In the genomic region with DNA sequence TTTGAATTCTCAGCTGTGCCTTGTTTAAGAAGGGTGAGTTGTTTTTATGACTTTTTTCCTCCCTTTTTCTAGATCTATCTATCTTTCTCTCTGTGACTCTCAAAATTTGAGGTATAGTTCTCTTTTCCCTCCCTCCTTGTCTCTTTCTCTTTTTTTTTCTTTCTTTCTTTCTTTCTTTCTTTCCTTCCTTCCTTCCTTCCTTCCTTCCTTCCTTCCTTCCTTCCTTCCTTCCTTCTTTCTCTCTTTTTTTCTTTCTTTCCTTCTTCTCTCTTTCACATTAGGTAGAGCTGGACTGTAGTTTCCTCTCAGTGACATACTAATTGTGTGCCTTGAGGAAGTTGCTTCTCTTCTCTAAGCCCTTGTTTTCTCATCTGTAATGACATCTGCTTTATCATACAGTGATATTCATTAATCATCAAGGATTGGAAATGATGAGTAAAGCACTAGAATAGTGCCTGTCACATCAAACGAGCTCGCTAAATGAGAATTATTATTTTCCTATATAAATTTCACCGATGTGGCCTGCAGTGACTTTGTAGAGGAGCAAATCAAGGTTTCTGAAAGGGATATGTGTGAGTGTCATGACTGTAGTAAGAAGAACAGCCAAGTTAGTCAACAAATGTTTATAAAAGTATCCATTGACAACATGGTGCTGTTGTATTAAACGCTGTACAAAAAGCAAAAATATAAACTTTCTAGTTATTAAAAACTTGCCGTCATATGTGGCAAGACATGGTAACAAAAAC, we compare ENCODE assay signal across 19 cellular contexts.
DNase-seq lines count a peak whose midpoint lies in the region; ATAC-seq and TF ChIP-seq lines count a peak whose summit lies in the region.
"Had no signal": no experiment of that assay in that cellular context is flagged by ENCODE, and none has a peak within 500 bp of the region (broad histone marks: within the 10 kb centered on the region; RNA-seq: fewer than 3 reads in every experiment).

No MANE protein-coding gene starts in this region.

- no peak overlapping the region for H3K27ac ChIP-seq in IMR-90 (ENCODE audit: insufficient read depth, low read length)
- H3K27ac ChIP-seq in mammary epithelial cell (ENCODE audit: insufficient read depth, low read depth, low read length) = peak overlapping the region; percentile 89
- H3K27ac ChIP-seq in skeletal muscle tissue (ENCODE audit: low read depth, low read length) = peak overlapping the region; percentile 28
- H3K27ac ChIP-seq: testis had no signal

- dilution Hi-C loops in IMR-90 (cut with HindIII; ENCODE audit: low sequenced_read_pairs, unreplicated experiment) = no loop called here
- dilution Hi-C loops in mammary epithelial cell (cut with HindIII; ENCODE audit: low sequenced_read_pairs) = no loop called here

- H3K4me3 Mint-ChIP-seq in activated CD8-positive, alpha-beta T cell treated with anti-CD3 and anti-CD28 coated beads for 36 hours = no peak overlapping the region
- H3K4me3 Mint-ChIP-seq in activated CD8-positive, alpha-beta T cell treated with anti-CD3 and anti-CD28 coated beads, Interleukin-2, amount 10 ng/mL, durations not matched to agents 7 days and 5 days = no peak overlapping the region
- H3K4me3 Mint-ChIP-seq: brain, immature natural killer cell had no signal

- no peaks in the 10 kb centered on the region; a peak in 1 of 4 replicates for H3K79me1 ChIP-seq in IMR-90 (ENCODE audit: low read depth in 1 of 2, low read length in 2 of 2)

- H2BK5ac ChIP-seq in IMR-90 (ENCODE audit: low read depth, low read length, poor library complexity, severe bottlenecking) = no peak overlapping the region

- H3K9ac ChIP-seq in IMR-90 (ENCODE audit: low read depth, low read length) (no peak overlapping the region), mammary epithelial cell (ENCODE audit: insufficient read depth, low read length) (no peak overlapping the region), skeletal muscle tissue (ENCODE audit: low read depth in 1 of 3, low read length in 3 of 3) (no peak overlapping the region)

- BruUV-seq in IMR-90 (replicated peaks; lab: Mats Ljungman, UMichigan) (no TSS peak), mammary epithelial cell (replicated peaks; lab: Mats Ljungman, UMichigan) (TSS peak; percentile 67)

- H3K9me3 ChIP-seq in IMR-90 (ENCODE audit: control insufficient read depth, insufficient read depth, low read length) (no peaks in the 10 kb centered on the region), mammary epithelial cell (replicated peaks; ENCODE audit: insufficient read depth, low read length) (no peaks in the 10 kb centered on the region), skeletal muscle tissue (ENCODE audit: control insufficient read depth in 3 of 3, low read length in 3 of 3) (no peaks in the 10 kb centered on the region)
- H3K9me3 ChIP-seq: testis had no signal

- no peak overlapping the region for H3K56ac ChIP-seq in IMR-90 (ENCODE audit: extremely low read depth, insufficient read depth, low read length)

- whole genome bisulfite sequencing in IMR-90 (ENCODE audit: extremely low coverage in 2 of 2, insufficient read length in 1 of 2), 2 experiments = no CpG with 5 or more reads among the region's 5 CpGs
- 89% methylated on average over 5 of the region's 5 CpGs for WGBS in mammary epithelial cell (ENCODE audit: low coverage, missing lambda C conversion rate)

- no peak for TF ChIP-seq CTCF in activated CD8-positive, alpha-beta T cell treated with anti-CD3 and anti-CD28 coated beads for 36 hours (IDR thresholded peaks at IDR 0.05)
- TF ChIP-seq CTCF in IMR-90 (conservative IDR thresholded peaks at IDR 0.05; ENCODE audit: low read depth, low read length) (no peak), mammary epithelial cell (conservative IDR thresholded peaks at IDR 0.05 in 1 of 2, IDR thresholded peaks at IDR 0.05 in 1 of 2; ENCODE audit: extremely low read depth in 1 of 2, insufficient read depth in 1 of 2, low read depth in 1 of 2, low read length in 2 of 2) (no peak)

- DNase-seq in activated CD8-positive, alpha-beta T cell treated with anti-CD3 and anti-CD28 coated beads for 36 hours = no peak
- no peak for DNase-seq in activated CD8-positive, alpha-beta T cell treated with anti-CD3 and anti-CD28 coated beads, Interleukin-2, amount 10 ng/mL, durations not matched to agents 7 days and 5 days
- DNase-seq in IMR-90 = no peak
- DNase-seq in mammary epithelial cell = no peak
- no peak for DNase-seq in DMS79 treated with DMSO at 0.1 percent for 48 hours (lab: John Stamatoyannopoulos, UW)
- DNase-seq: effector CD4-positive, alpha-beta T cell; H7; immature natural killer cell; Kasumi-1; mesendoderm; NCI-H187; NCI-H774; RPMI8226; stimulated activated CD4-positive, alpha-beta T cell treated with anti-CD3 and anti-CD28 coated beads, Interleukin-12 subunit alpha, Interleukin-12 subunit beta, amount 100 ng/mL, for 4 hours; testis had no signal

- H3K4ac ChIP-seq in IMR-90 (ENCODE audit: low read depth, low read length) = no peak overlapping the region; the same call in 1 of the 2 replicates

- peak overlapping the region; percentile 54; the same call in 1 of the 2 replicates for H2BK120ac ChIP-seq in IMR-90 (ENCODE audit: low read depth, low read length)

- intact Hi-C loops in activated CD8-positive, alpha-beta T cell treated with anti-CD3 and anti-CD28 coated beads for 36 hours (cut with micrococcal nuclease) = no loop called here
- intact Hi-C loops in IMR-90 (cut with micrococcal nuclease) (no loop called here), mammary epithelial cell (cut with micrococcal nuclease) (loop anchor here (2.0 to 5.0 kb wide), 2 partner anchors 41 to 184 kb away; partner anchors contain the start of gene SLC38A1)

- no peak overlapping the region for H2BK15ac ChIP-seq in IMR-90 (ENCODE audit: low read depth, low read length)

- no peak for TF ChIP-seq POLR2A in IMR-90 (IDR thresholded peaks at IDR 0.05; ENCODE audit: low read depth, low read length)

- H3K36me3 ChIP-seq in IMR-90 (ENCODE audit: control insufficient read depth, insufficient read depth, low read length) (no peaks in the 10 kb centered on the region), mammary epithelial cell (ENCODE audit: insufficient read depth, low read length) (no peaks in the 10 kb centered on the region), skeletal muscle tissue (ENCODE audit: control insufficient read depth in 3 of 3, insufficient read depth in 3 of 3, low read length in 3 of 3) (no peaks in the 10 kb centered on the region)

- no peak overlapping the region for H3K14ac ChIP-seq in IMR-90 (replicated peaks; ENCODE audit: low read depth, low read length)

- peak overlapping the region; percentile 82 for H3K27ac Mint-ChIP-seq in activated CD8-positive, alpha-beta T cell treated with anti-CD3 and anti-CD28 coated beads for 36 hours
- H3K27ac Mint-ChIP-seq in activated CD8-positive, alpha-beta T cell treated with anti-CD3 and anti-CD28 coated beads, Interleukin-2, amount 10 ng/mL, durations not matched to agents 7 days and 5 days = no peak overlapping the region
- H3K27ac Mint-ChIP-seq: brain had no signal

- H3K4me3 ChIP-seq in IMR-90 (ENCODE audit: insufficient read depth, low read depth, low read length) = no peak overlapping the region
- no peak overlapping the region for H3K4me3 ChIP-seq in mammary epithelial cell (replicated peaks in 1 of 3; ENCODE audit: insufficient read depth in 1 of 3, low read depth in 2 of 3, low read length in 3 of 3)
- no peak overlapping the region for H3K4me3 ChIP-seq in skeletal muscle tissue (ENCODE audit: low read length in 3 of 3)
- H3K4me3 ChIP-seq: testis had no signal

- no peak overlapping the region for H2AK5ac ChIP-seq in IMR-90 (ENCODE audit: low read depth, low read length)

- H3K36me3 Mint-ChIP-seq in activated CD8-positive, alpha-beta T cell treated with anti-CD3 and anti-CD28 coated beads for 36 hours (ENCODE audit: low read depth) = no peaks in the 10 kb centered on the region
- H3K36me3 Mint-ChIP-seq in activated CD8-positive, alpha-beta T cell treated with anti-CD3 and anti-CD28 coated beads, Interleukin-2, amount 10 ng/mL, durations not matched to agents 7 days and 5 days (ENCODE audit: low read depth) = peaks cover 6% of the 10 kb centered on the region
- H3K36me3 Mint-ChIP-seq: brain had no signal

- H2AFZ ChIP-seq in IMR-90 (replicated peaks; ENCODE audit: low read length, poor library complexity) (no peak overlapping the region), mammary epithelial cell (ENCODE audit: low read depth, low read length) (no peak overlapping the region)

- H3K4me2 ChIP-seq in IMR-90 (ENCODE audit: low read depth, low read length) (no peak overlapping the region), mammary epithelial cell (ENCODE audit: insufficient read depth, low read depth, low read length) (peak overlapping the region; percentile 21)

- H3K27me3 Mint-ChIP-seq in activated CD8-positive, alpha-beta T cell treated with anti-CD3 and anti-CD28 coated beads for 36 hours = no peaks in the 10 kb centered on the region
- no peaks in the 10 kb centered on the region for H3K27me3 Mint-ChIP-seq in activated CD8-positive, alpha-beta T cell treated with anti-CD3 and anti-CD28 coated beads, Interleukin-2, amount 10 ng/mL, durations not matched to agents 7 days and 5 days (ENCODE audit: low read depth)

- ATAC-seq in activated CD8-positive, alpha-beta T cell treated with anti-CD3 and anti-CD28 coated beads for 36 hours = peak; percentile 55
- ATAC-seq in activated CD8-positive, alpha-beta T cell treated with anti-CD3 and anti-CD28 coated beads, Interleukin-2, amount 10 ng/mL, durations not matched to agents 7 days and 5 days = no peak
- no peak for ATAC-seq in IMR-90 (ENCODE audit: low read depth)
- no peak for ATAC-seq in GM21576 (IDR thresholded peaks at IDR 0.05; ENCODE audit: unreplicated experiment)
- no peak for ATAC-seq in GM18858 (IDR thresholded peaks at IDR 0.05; ENCODE audit: unreplicated experiment)

- no peak overlapping the region for H4K91ac ChIP-seq in IMR-90 (ENCODE audit: insufficient read depth, low read depth, low read length)

- no peak for TF ChIP-seq RAD21 in IMR-90 (IDR thresholded peaks at IDR 0.05; ENCODE audit: low read length)

- no peak overlapping the region; the same call in 1 of the 2 replicates for H3K23ac ChIP-seq in IMR-90 (ENCODE audit: low read depth, low read length)

- H3K27me3 ChIP-seq in IMR-90 (ENCODE audit: control insufficient read depth, insufficient read depth, low read length) = no peaks in the 10 kb centered on the region
- no peaks in the 10 kb centered on the region for H3K27me3 ChIP-seq in mammary epithelial cell (ENCODE audit: insufficient read depth, low read length)
- H3K27me3 ChIP-seq in skeletal muscle tissue (ENCODE audit: control insufficient read depth in 3 of 3, insufficient read depth in 3 of 3, low read length in 3 of 3) = no peaks in the 10 kb centered on the region
- H3K27me3 ChIP-seq: testis had no signal

- CTCF ChIA-PET in activated CD8-positive, alpha-beta T cell treated with anti-CD3 and anti-CD28 coated beads for 36 hours (lab: Charles Lee) = interaction anchor here (0.6 to 1.7 kb wide), 3 partner anchors 11 to 326 kb away, joined by 3 read pairs; no protein-coding TSS in a partner anchor
- CTCF ChIA-PET in activated CD8-positive, alpha-beta T cell treated with anti-CD3 and anti-CD28 coated beads, Interleukin-2, amount 10 ng/mL, durations not matched to agents 7 days and 5 days (lab: Charles Lee) = no interaction called here
- CTCF ChIA-PET in IMR-90 (lab: Yijun Ruan, JAX) = interaction anchor here (0.6 kb wide), 1 partner anchor 9 kb away, joined by 4 read pairs; no protein-coding TSS in a partner anchor
- CTCF ChIA-PET in mammary epithelial cell (lab: Charles Lee; ENCODE audit: low non-redundant PET) = no interaction called here

- POLR2A ChIA-PET in activated CD8-positive, alpha-beta T cell treated with anti-CD3 and anti-CD28 coated beads for 36 hours (lab: Charles Lee) = interaction anchor here (0.8 to 1.9 kb wide), 2 partner anchors 11 to 826 kb away, joined by 4 to 5 read pairs; no protein-coding TSS in a partner anchor
- POLR2A ChIA-PET in activated CD8-positive, alpha-beta T cell treated with anti-CD3 and anti-CD28 coated beads, Interleukin-2, amount 10 ng/mL, durations not matched to agents 7 days and 5 days (lab: Charles Lee) = no interaction called here
- POLR2A ChIA-PET in IMR-90 (lab: Charles Lee; ENCODE audit: unreplicated experiment) = no interaction called here

- peaks cover 47% of the 10 kb centered on the region for H3K4me1 Mint-ChIP-seq in activated CD8-positive, alpha-beta T cell treated with anti-CD3 and anti-CD28 coated beads for 36 hours (ENCODE audit: low read depth)
- H3K4me1 Mint-ChIP-seq in activated CD8-positive, alpha-beta T cell treated with anti-CD3 and anti-CD28 coated beads, Interleukin-2, amount 10 ng/mL, durations not matched to agents 7 days and 5 days (ENCODE audit: low read depth) = peaks cover 44% of the 10 kb centered on the region

- peaks cover 10% of the 10 kb centered on the region; the same call in 1 of the 2 replicates for H3K9me1 ChIP-seq in IMR-90 (ENCODE audit: insufficient read depth, low read length)

- H2AK9ac ChIP-seq in IMR-90 (replicated peaks; ENCODE audit: low read depth, low read length, poor library complexity) = no peak overlapping the region

- H4K5ac ChIP-seq in IMR-90 (ENCODE audit: low read depth, low read length) = no peak overlapping the region

- no peak overlapping the region; a peak in 1 of 4 replicates for H4K8ac ChIP-seq in IMR-90 (ENCODE audit: low read depth in 2 of 2, low read length in 2 of 2)

- peak overlapping the region; percentile 63; the same call in 1 of the 2 replicates for H2BK20ac ChIP-seq in IMR-90 (ENCODE audit: low read depth, low read length)

- H3K18ac ChIP-seq in IMR-90 (ENCODE audit: low read depth, low read length) = peak overlapping the region; percentile 62; the same call in 1 of the 2 replicates

- H3K4me1 ChIP-seq in IMR-90 (ENCODE audit: control insufficient read depth, insufficient read depth, low read length) (peaks cover 18% of the 10 kb centered on the region), mammary epithelial cell (ENCODE audit: insufficient read depth, low read length) (peaks cover 62% of the 10 kb centered on the region), skeletal muscle tissue (ENCODE audit: control insufficient read depth in 3 of 3, insufficient read depth in 3 of 3, low read length in 3 of 3) (peaks cover 19 to 24% (median 20%) of the 10 kb centered on the region in 3 donors)

- H3K9me3 Mint-ChIP-seq in activated CD8-positive, alpha-beta T cell treated with anti-CD3 and anti-CD28 coated beads for 36 hours = peaks cover 2% of the 10 kb centered on the region
- H3K9me3 Mint-ChIP-seq in activated CD8-positive, alpha-beta T cell treated with anti-CD3 and anti-CD28 coated beads, Interleukin-2, amount 10 ng/mL, durations not matched to agents 7 days and 5 days (ENCODE audit: insufficient read depth) = no peaks in the 10 kb centered on the region
- H3K9me3 Mint-ChIP-seq: brain had no signal

- no peaks in the 10 kb centered on the region for H3K79me2 ChIP-seq in mammary epithelial cell (ENCODE audit: insufficient read depth, low read length)

- in situ Hi-C loops in IMR-90 (cut with MboI; ENCODE audit: low sequenced_read_pairs) (no loop called here), mammary epithelial cell (cut with MboI; ENCODE audit: low sequenced_read_pairs in 2 of 2) (no loop called here)

- H4K20me1 ChIP-seq in IMR-90 (ENCODE audit: insufficient read depth, low read length) = no peaks in the 10 kb centered on the region
- no peaks in the 10 kb centered on the region for H4K20me1 ChIP-seq in mammary epithelial cell (ENCODE audit: insufficient read depth, low read length)

Comparison
In these comparisons a context has a peak if more than half of its experiments do, and no peak if none do; other contexts are left out.
1. CTCF ChIA-PET loops: an anchor here in activated CD8-positive, alpha-beta T cell treated with anti-CD3 and anti-CD28 coated beads for 36 hours (0.6 to 1.7 kb wide) and IMR-90 (0.6 kb wide); none called in activated CD8-positive, alpha-beta T cell treated with anti-CD3 and anti-CD28 coated beads, Interleukin-2, amount 10 ng/mL, durations not matched to agents 7 days and 5 days and mammary epithelial cell.